ENCODE assay signal across 8 cellular contexts in genomic region chr16:69188716-69189115, GRCh38. TPM values are rescaled to one million over a fixed set of nuclear protein-coding genes. Genes with fewer than 3 reads are reported as not detected.
DNase-seq lines count a peak whose midpoint lies in the region; ATAC-seq and TF ChIP-seq lines count a peak whose summit lies in the region.

No MANE protein-coding gene starts in this region.

- peak; percentile 40 for DNase-seq in H7
- peak; percentile 37 for DNase-seq in hepatocyte (ENCODE audit: low spot score)
- DNase-seq in hippocampal formation (lab: John Stamatoyannopoulos, UW): no peak

- ATAC-seq in GM19463 (IDR thresholded peaks at IDR 0.05; ENCODE audit: unreplicated experiment) (no peak), GM21515 (IDR thresholded peaks at IDR 0.05; ENCODE audit: unreplicated experiment) (no peak), HG02678 (IDR thresholded peaks at IDR 0.05; ENCODE audit: unreplicated experiment) (no peak)

- H3K36me3 ChIP-seq in H7 (replicated peaks; ENCODE audit: control insufficient read depth, insufficient read depth, low read length): no peaks in the 10 kb centered on the region
- H3K36me3 ChIP-seq in hepatocyte (replicated peaks; ENCODE audit: insufficient read depth, low read depth): no peaks in the 10 kb centered on the region

- no peaks in the 10 kb centered on the region for H3K27me3 ChIP-seq in H7 (ENCODE audit: control insufficient read depth, insufficient read depth, low read length)
- no peaks in the 10 kb centered on the region for H3K27me3 ChIP-seq in hepatocyte

- H3K27ac ChIP-seq in VCaP: peak overlapping the region; percentile 87
- peak overlapping the region; percentile 96 for H3K27ac ChIP-seq in hepatocyte
- peak overlapping the region in 9 of 21 experiments; percentile 86 to 96 (median 91) for H3K27ac ChIP-seq in skin epidermis

- H3K79me2 ChIP-seq in hepatocyte: peaks cover 63% of the 10 kb centered on the region

- WGBS in hepatocyte (ENCODE audit: low lambda C conversion rate, missing lambda C conversion rate): 24% methylated on average over 5 of the region's 5 CpGs

- peak overlapping the region; percentile 2; the same call in 1 of the 2 replicates for H3K4me3 ChIP-seq in H7 (ENCODE audit: insufficient read depth, low read depth, low read length)
- peak overlapping the region; percentile 62 for H3K4me3 ChIP-seq in hepatocyte
- H3K4me3 ChIP-seq in skin epidermis: peak overlapping the region; percentile 61 to 88 (median 85)

- H3K4me2 ChIP-seq in hepatocyte: peak overlapping the region; percentile 84

- H3K9me3 ChIP-seq in hepatocyte (ENCODE audit: low read depth): no peaks in the 10 kb centered on the region

- peaks cover 12% of the 10 kb centered on the region for H4K20me1 ChIP-seq in hepatocyte (ENCODE audit: insufficient read depth, poor library complexity, severe bottlenecking)

- no peak overlapping the region for H2AFZ ChIP-seq in hepatocyte

- H3K4me1 ChIP-seq in hepatocyte (ENCODE audit: insufficient read depth): peaks cover 13% of the 10 kb centered on the region

- no peaks in the 10 kb centered on the region for H3K9me2 ChIP-seq in hepatocyte (replicated peaks; ENCODE audit: insufficient read depth)

- TF ChIP-seq CTCF in VCaP (conservative IDR thresholded peaks at IDR 0.05) (no peak), hepatocyte (IDR thresholded peaks at IDR 0.05; ENCODE audit: poor library complexity) (no peak)

RNA-seq across cellular contexts. Expression of gene SNTB2, which starts 1.8 kb away (rescaled TPM):
- 7.9 and 13.1 TPM in 2 replicates for total RNA-seq in H7 (2014; rRNA removed; shearing (Covaris generic))
- 19.5 and 21.5 TPM in 2 replicates for total RNA-seq in hepatocyte
- 36.7 and 46.3 TPM in 2 replicates for polyA plus RNA-seq in hepatocyte

RNA-seq across cellular contexts. Expression of gene UTP4, which starts 56.3 kb away (rescaled TPM):
- total RNA-seq in H7 (2014; rRNA removed; shearing (Covaris generic)): 20.0 and 27.7 TPM in 2 replicates
- total RNA-seq in hepatocyte: 12.7 and 21.6 TPM in 2 replicates
- polyA plus RNA-seq in hepatocyte: 41.4 and 43.0 TPM in 2 replicates

RNA-seq across cellular contexts. Expression of gene CHTF8, which starts 56.3 kb away (rescaled TPM):
- 98.1 and 113 TPM in 2 replicates for total RNA-seq in H7 (2014; rRNA removed; shearing (Covaris generic))
- 80.0 and 121 TPM in 2 replicates for total RNA-seq in hepatocyte
- 67.8 and 83.6 TPM in 2 replicates for polyA plus RNA-seq in hepatocyte

Comparison
In these comparisons a context has a peak if more than half of its experiments do, and no peak if none do; other contexts are left out.
1. DNase-seq: peak in H7 (single experiment) and hepatocyte (single experiment); none in hippocampal formation (0 of 2).
2. H3K4me3 ChIP-seq: peak in every context shown above with its lines; median percentile 85 in skin epidermis; 62 in hepatocyte; 2 in H7.